In genomic region chr15:57545995-57546394, GRCh38 we compare ENCODE assay signal across 19 cellular contexts. TPM values are rescaled to one million over a fixed set of nuclear protein-coding genes. Genes with fewer than 3 reads are reported as not detected.
A peak's percentile ranks its signal among the peaks of the same experiment; 100 is the strongest.
DNase-seq lines count a peak whose midpoint lies in the region; ATAC-seq and TF ChIP-seq lines count a peak whose summit lies in the region.
"Had no signal": no experiment of that assay in that cellular context is flagged by ENCODE, and none has a peak within 500 bp of the region (broad histone marks: within the 10 kb centered on the region; RNA-seq: fewer than 3 reads in every experiment).

No MANE protein-coding gene starts in this region.

- H3K9ac ChIP-seq in mesendoderm (ENCODE audit: low read length) = no peak overlapping the region

- no peak overlapping the region for H3K18ac ChIP-seq in mesendoderm (ENCODE audit: low read length)

- H3K56ac ChIP-seq in mesendoderm (ENCODE audit: low read length) = no peak overlapping the region

- no peak overlapping the region for H2BK5ac ChIP-seq in mesendoderm (ENCODE audit: low read length)

- no CpG with 5 or more reads among the region's 8 CpGs for WGBS in mesendoderm (ENCODE audit: extremely low coverage, insufficient coverage, low lambda C conversion rate)

- no peak overlapping the region for H3K4me2 ChIP-seq in mesendoderm (ENCODE audit: low read length)
- H3K4me2 ChIP-seq: A549 had no signal

- DNase-seq in NCI-H82 (lab: John Stamatoyannopoulos, UW) (peak; percentile 68), NCI-H82 treated with DMSO at 0.1 percent for 48 hours (lab: John Stamatoyannopoulos, UW; ENCODE audit: unreplicated experiment) (no peak), chondrocyte (ENCODE audit: low spot score) (no peak), mesendoderm (peak; percentile 49)
- DNase-seq in activated naive CD4-positive, alpha-beta T cell treated with anti-CD3 and anti-CD28 coated beads, Interleukin-2, amount 10 ng/mL, durations not matched to agents 7 days and 5 days = no peak
- DNase-seq: DMS79; MG63; NCI-H1417; NCI-H187; NCI-H526; NK-92 treated with Interleukin-12 subunit alpha and Interleukin-12 subunit beta, amount 100 ng/mL, for 24 hours; SHP77 treated with DMSO at 0.1 percent for 48 hours; SW 1271 had no signal

- H2BK15ac ChIP-seq in mesendoderm (replicated peaks; ENCODE audit: low read depth) = no peak overlapping the region

- H3K4me3 Mint-ChIP-seq in chondrocyte (ENCODE audit: unreplicated experiment) = no peak overlapping the region
- no peak overlapping the region for H3K4me3 Mint-ChIP-seq in activated naive CD4-positive, alpha-beta T cell treated with anti-CD3 and anti-CD28 coated beads, Interleukin-2, amount 10 ng/mL, durations not matched to agents 7 days and 5 days
- H3K4me3 Mint-ChIP-seq: B cell, CD14-positive monocyte had no signal

- H3K4ac ChIP-seq in mesendoderm (ENCODE audit: low read depth, low read length) = no peak overlapping the region

- TF ChIP-seq CTCF in chondrocyte (IDR thresholded peaks at IDR 0.05) = peak; percentile 20

- H3K27me3 Mint-ChIP-seq in chondrocyte (ENCODE audit: low read depth) = no peaks in the 10 kb centered on the region
- H3K27me3 Mint-ChIP-seq in activated naive CD4-positive, alpha-beta T cell treated with anti-CD3 and anti-CD28 coated beads, Interleukin-2, amount 10 ng/mL, durations not matched to agents 7 days and 5 days = peaks cover 26% of the 10 kb centered on the region

- ATAC-seq in HG03354 (IDR thresholded peaks at IDR 0.05; ENCODE audit: poor library complexity, severe bottlenecking, unreplicated experiment) = no peak
- no peak for ATAC-seq in HG02678 (IDR thresholded peaks at IDR 0.05; ENCODE audit: unreplicated experiment)
- ATAC-seq: A549 had no signal

- peaks cover 17% of the 10 kb centered on the region for H3K4me1 ChIP-seq in mesendoderm (ENCODE audit: control insufficient read depth, low read depth, low read length)

- no peaks in the 10 kb centered on the region for H3K36me3 ChIP-seq in mesendoderm (ENCODE audit: control insufficient read depth, insufficient read depth, low read length)
- H3K36me3 ChIP-seq: MG63 had no signal

- H3K27me3 ChIP-seq in mesendoderm (ENCODE audit: insufficient read depth, low read length, poor library complexity) = no peaks in the 10 kb centered on the region
- H3K27me3 ChIP-seq: MG63 had no signal

- no peak overlapping the region for H3K4me3 ChIP-seq in mesendoderm (ENCODE audit: low read length)
- H3K4me3 ChIP-seq: A549, MG63, SK-N-MC had no signal

- H2BK120ac ChIP-seq in mesendoderm (ENCODE audit: low read depth, low read length) = no peak overlapping the region

- H3K23ac ChIP-seq in mesendoderm (ENCODE audit: low read length) = no peak overlapping the region

- no peak overlapping the region for H4K5ac ChIP-seq in mesendoderm (ENCODE audit: low read length)

- H3K9me3 Mint-ChIP-seq in chondrocyte (ENCODE audit: low read depth) = no peaks in the 10 kb centered on the region
- no peaks in the 10 kb centered on the region for H3K9me3 Mint-ChIP-seq in activated naive CD4-positive, alpha-beta T cell treated with anti-CD3 and anti-CD28 coated beads, Interleukin-2, amount 10 ng/mL, durations not matched to agents 7 days and 5 days
- H3K9me3 Mint-ChIP-seq: CD14-positive monocyte had no signal

- H3K27ac ChIP-seq in mesendoderm (ENCODE audit: low read depth, low read length) = no peak overlapping the region
- H3K27ac ChIP-seq: A549, SK-N-MC had no signal

- CTCF ChIA-PET in activated naive CD4-positive, alpha-beta T cell treated with anti-CD3 and anti-CD28 coated beads, Interleukin-2, amount 10 ng/mL, durations not matched to agents 7 days and 5 days (lab: Charles Lee) = no interaction called here

- no peak overlapping the region for H2AK5ac ChIP-seq in mesendoderm (ENCODE audit: low read length)

- no peak overlapping the region for H4K8ac ChIP-seq in mesendoderm (ENCODE audit: low read depth, low read length)

- H3K79me1 ChIP-seq in mesendoderm (ENCODE audit: low read length) = no peaks in the 10 kb centered on the region

- no peaks in the 10 kb centered on the region for H3K36me3 Mint-ChIP-seq in chondrocyte (ENCODE audit: low read depth)
- no peaks in the 10 kb centered on the region for H3K36me3 Mint-ChIP-seq in activated naive CD4-positive, alpha-beta T cell treated with anti-CD3 and anti-CD28 coated beads, Interleukin-2, amount 10 ng/mL, durations not matched to agents 7 days and 5 days
- H3K36me3 Mint-ChIP-seq: CD14-positive monocyte had no signal

- no peaks in the 10 kb centered on the region for H3K79me2 ChIP-seq in mesendoderm (ENCODE audit: control insufficient read depth, insufficient read depth, low read length)

- H3K27ac Mint-ChIP-seq in chondrocyte (ENCODE audit: unreplicated experiment) = no peak overlapping the region
- H3K27ac Mint-ChIP-seq in activated naive CD4-positive, alpha-beta T cell treated with anti-CD3 and anti-CD28 coated beads, Interleukin-2, amount 10 ng/mL, durations not matched to agents 7 days and 5 days = no peak overlapping the region
- H3K27ac Mint-ChIP-seq: B cell, CD14-positive monocyte had no signal

- peaks cover 20% of the 10 kb centered on the region for H3K4me1 Mint-ChIP-seq in chondrocyte (ENCODE audit: low read depth)
- H3K4me1 Mint-ChIP-seq in activated naive CD4-positive, alpha-beta T cell treated with anti-CD3 and anti-CD28 coated beads, Interleukin-2, amount 10 ng/mL, durations not matched to agents 7 days and 5 days = no peaks in the 10 kb centered on the region
- H3K4me1 Mint-ChIP-seq: B cell had no signal

RNA-seq across cellular contexts. Expression of gene MYZAP, which starts 45.7 kb away (rescaled TPM):
- total RNA-seq in chondrocyte = 0.17 to 1.9 TPM in 2 of 3 replicates, not detected in the other
- polyA plus RNA-seq in mesendoderm (2013, experiment 1 of 2) = 0.59 TPM
- polyA plus RNA-seq in mesendoderm (2013, experiment 2 of 2) = 0.81 TPM

Comparison
In these comparisons a context has a peak if more than half of its experiments do, and no peak if none do; other contexts are left out.
1. DNase-seq: peak in NCI-H82 (single experiment) and mesendoderm (single experiment); none in NCI-H82 treated with DMSO at 0.1 percent for 48 hours (single experiment), chondrocyte (single experiment) and activated naive CD4-positive, alpha-beta T cell treated with anti-CD3 and anti-CD28 coated beads, Interleukin-2, amount 10 ng/mL, durations not matched to agents 7 days and 5 days (single experiment).